In genomic region chr3:102177075-102177755, GRCh38 we compare ENCODE assay signal across 19 cellular contexts.
DNase-seq lines count a peak whose midpoint lies in the region; ATAC-seq and TF ChIP-seq lines count a peak whose summit lies in the region.
"Had no signal": no experiment of that assay in that cellular context is flagged by ENCODE, and none has a peak within 500 bp of the region (broad histone marks: within the 10 kb centered on the region; RNA-seq: fewer than 3 reads in every experiment).

No MANE protein-coding gene starts in this region.

- no peak overlapping the region for H4K8ac ChIP-seq in mesenchymal stem cell (ENCODE audit: low read length)

- no peak overlapping the region for H2BK120ac ChIP-seq in mesenchymal stem cell (ENCODE audit: low read depth, low read length)

- H3K27me3 ChIP-seq in breast epithelium, result no peaks in the 10 kb centered on the region
- no peaks in the 10 kb centered on the region for H3K27me3 ChIP-seq in mesenchymal stem cell (ENCODE audit: control insufficient read depth in 1 of 2, insufficient read depth in 1 of 2, low read length in 2 of 2)

- CTCF ChIA-PET in MCF 10A (lab: Yijun Ruan, JAX) (interaction anchor here (0.5 to 1.9 kb wide), 6 partner anchors 9 to 426 kb away, joined by 3 to 5 read pairs (median 4); no protein-coding TSS in a partner anchor), WTC11 (lab: Charles Lee) (interaction anchor here (0.8 kb wide), 1 partner anchor 52 kb away, joined by 4 read pairs; no protein-coding TSS in a partner anchor)

- WGBS in mesenchymal stem cell, result 87% methylated on average over 10 of the region's 11 CpGs

- ATAC-seq in WTC11 (no peak), HG03108 (IDR thresholded peaks at IDR 0.05; ENCODE audit: unreplicated experiment) (no peak), HG02885 (IDR thresholded peaks at IDR 0.05; ENCODE audit: poor library complexity, unreplicated experiment) (no peak)
- ATAC-seq: CD8-positive, alpha-beta T cell had no signal

- intact Hi-C loops in breast epithelium (cut with DNase I; ENCODE audit: low total_unique reads) (no loop called here), MCF 10A (cut with micrococcal nuclease) (no loop called here)

- no peak overlapping the region for H3K9ac ChIP-seq in mesenchymal stem cell (ENCODE audit: low read length)

- H3K4me2 ChIP-seq in mesenchymal stem cell (ENCODE audit: low read length, poor library complexity, severe bottlenecking), result no peak overlapping the region

- DNase-seq in breast epithelium (ENCODE audit: low spot score in 2 of 2) (no peak), MCF 10A (ENCODE audit: unreplicated experiment) (no peak), WTC11 (ENCODE audit: low spot score) (no peak), mesenchymal stem cell (no peak), hypothalamus (lab: John Stamatoyannopoulos, UW) (no peak)
- DNase-seq: CD8-positive, alpha-beta T cell; DMS79; H7; HFFc6; MM.1S; NCI-H1092; NCI-H1436 treated with DMSO at 0.1 percent for 48 hours; NCI-H2029; NCI-H345; Right ventricle myocardium superior had no signal

- TF ChIP-seq CTCF in breast epithelium (IDR thresholded peaks at IDR 0.05) (no peak), MCF 10A (IDR thresholded peaks at IDR 0.05; ENCODE audit: unreplicated experiment) (no peak), WTC11 (IDR thresholded peaks at IDR 0.05) (no peak)

- H3K4ac ChIP-seq in mesenchymal stem cell (ENCODE audit: low read depth in 1 of 2, low read length in 2 of 2), result peak overlapping the region in 1 of 2 experiments; percentile 51

- H3K4me3 ChIP-seq in breast epithelium (no peak overlapping the region), mesenchymal stem cell (ENCODE audit: insufficient read depth in 1 of 2, low read depth in 1 of 2, low read length in 2 of 2) (no peak overlapping the region)

- H3K79me1 ChIP-seq in mesenchymal stem cell (replicated peaks; ENCODE audit: low read length, poor library complexity, severe bottlenecking), result peaks cover 4% of the 10 kb centered on the region

- H3K9me3 Mint-ChIP-seq in MCF 10A (ENCODE audit: unreplicated experiment), result no peaks in the 10 kb centered on the region
- H3K9me3 Mint-ChIP-seq in WTC11, result no peaks in the 10 kb centered on the region
- H3K9me3 Mint-ChIP-seq: CD8-positive, alpha-beta T cell; HFFc6; IgD-negative memory B cell had no signal

- peak overlapping the region; percentile 37 to 76 for H3K18ac ChIP-seq in mesenchymal stem cell (ENCODE audit: low read depth in 1 of 2, low read length in 2 of 2)

- H4K91ac ChIP-seq in mesenchymal stem cell (ENCODE audit: low read length), result no peak overlapping the region

- H3K36me3 Mint-ChIP-seq in MCF 10A (ENCODE audit: insufficient read depth, unreplicated experiment) (no peaks in the 10 kb centered on the region), WTC11 (no peaks in the 10 kb centered on the region)
- H3K36me3 Mint-ChIP-seq: CD8-positive, alpha-beta T cell; IgD-negative memory B cell had no signal

- H3K27ac Mint-ChIP-seq in MCF 10A (ENCODE audit: low read depth, unreplicated experiment) (no peak overlapping the region), WTC11 (no peak overlapping the region)
- H3K27ac Mint-ChIP-seq: CD8-positive, alpha-beta T cell had no signal

- H2AK5ac ChIP-seq in mesenchymal stem cell (ENCODE audit: low read length, severe bottlenecking), result peak overlapping the region; percentile 92

- peak overlapping the region in 1 of 2 experiments; percentile 83 for H2BK12ac ChIP-seq in mesenchymal stem cell (ENCODE audit: low read length in 2 of 2)

- peaks cover 14% of the 10 kb centered on the region for H3K4me1 Mint-ChIP-seq in MCF 10A (ENCODE audit: insufficient read depth, unreplicated experiment)
- H3K4me1 Mint-ChIP-seq in WTC11, result 0 out of 2 replicates have a peak, but pooled peaks cover 2% of the 10 kb centered on the region

- H2AFZ ChIP-seq in mesenchymal stem cell (ENCODE audit: low read depth, low read length), result no peak overlapping the region

- no peaks in the 10 kb centered on the region for H3K27me3 Mint-ChIP-seq in MCF 10A (ENCODE audit: insufficient read depth, unreplicated experiment)
- no peaks in the 10 kb centered on the region for H3K27me3 Mint-ChIP-seq in WTC11 (ENCODE audit: low read depth)
- H3K27me3 Mint-ChIP-seq: IgD-negative memory B cell had no signal

- peak overlapping the region; percentile 61 to 84 for H3K27ac ChIP-seq in breast epithelium
- peak overlapping the region; percentile 49 for H3K27ac ChIP-seq in mesenchymal stem cell (ENCODE audit: low read length, poor library complexity, severe bottlenecking)
- H3K27ac ChIP-seq: HL-60 had no signal

- H3K14ac ChIP-seq in mesenchymal stem cell (ENCODE audit: low read length in 2 of 2), result no peak overlapping the region

- POLR2A ChIA-PET in MCF 10A (lab: Yijun Ruan, JAX) (interaction anchor here (0.7 to 1.0 kb wide), 2 partner anchors 17 to 361 kb away, joined by 3 read pairs; no protein-coding TSS in a partner anchor), WTC11 (lab: Charles Lee) (no interaction called here)

- no peak overlapping the region for H3K23ac ChIP-seq in mesenchymal stem cell (ENCODE audit: low read length in 2 of 2)

- H3K4me1 ChIP-seq in breast epithelium (peaks cover 0 to 11% of the 10 kb centered on the region in 2 donors), mesenchymal stem cell (ENCODE audit: control insufficient read depth, insufficient read depth, low read depth, low read length) (peaks cover 7% of the 10 kb centered on the region)

- peak overlapping the region; percentile 81 for H2BK5ac ChIP-seq in mesenchymal stem cell (ENCODE audit: low read depth, low read length, poor library complexity, severe bottlenecking)

- BruUV-seq in MCF 10A (replicated peaks; lab: Mats Ljungman, UMichigan), result no TSS peak

- H3K36me3 ChIP-seq in breast epithelium (no peaks in the 10 kb centered on the region), mesenchymal stem cell (ENCODE audit: control insufficient read depth in 1 of 2, insufficient read depth in 2 of 2, low read depth in 1 of 2, low read length in 2 of 2) (no peaks in the 10 kb centered on the region)

- H3K4me3 Mint-ChIP-seq in MCF 10A (ENCODE audit: unreplicated experiment) (no peak overlapping the region), WTC11 (no peak overlapping the region)
- H3K4me3 Mint-ChIP-seq: CD8-positive, alpha-beta T cell; HFFc6; IgD-negative memory B cell had no signal

- H3K9me3 ChIP-seq in breast epithelium, result no peaks in the 10 kb centered on the region
- H3K9me3 ChIP-seq in mesenchymal stem cell (ENCODE audit: control insufficient read depth, low read length), result no peaks in the 10 kb centered on the region

- no peak overlapping the region for H2BK15ac ChIP-seq in mesenchymal stem cell (ENCODE audit: low read depth, poor library complexity, severe bottlenecking)

- TF ChIP-seq POLR2A in breast epithelium (IDR thresholded peaks at IDR 0.05), result no peak

TF ChIP-seq in WTC11, 78 proteins besides CTCF, POLR2A, EP300 and RAD21:
- TF ChIP-seq E2F5 (CRISPR knock-in tag; IDR thresholded peaks at IDR 0.05), result no peak
- TF ChIP-seq HMGA2 (CRISPR knock-in tag; IDR thresholded peaks at IDR 0.05), result peak; percentile 59; the same call in 1 of the 2 replicates
